8 cellular contexts compared by ENCODE assay signal in the genomic region with DNA sequence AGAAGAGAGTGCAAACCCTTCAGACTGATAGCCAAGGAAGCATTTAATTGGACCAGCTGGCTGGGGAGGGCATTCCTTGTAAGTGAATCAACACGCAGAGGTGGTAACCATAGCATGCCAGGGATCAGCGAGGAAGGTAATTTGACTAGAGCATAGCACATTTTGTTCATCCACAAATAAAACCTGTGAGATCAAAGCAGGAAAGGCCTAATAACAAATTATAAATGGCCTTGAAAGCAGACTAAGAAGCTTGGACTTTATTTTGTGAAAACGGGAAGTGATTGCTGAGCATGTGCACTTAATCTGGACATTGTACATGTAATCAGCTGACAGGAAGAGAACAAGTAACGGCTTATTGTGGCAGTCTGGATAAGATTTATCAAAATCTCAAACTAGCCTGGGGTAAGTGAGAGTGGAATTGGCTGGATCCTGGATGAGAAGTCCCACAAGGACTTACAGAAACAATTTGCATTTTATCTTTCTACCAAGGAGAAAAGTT. TPM values are rescaled to one million over a fixed set of nuclear protein-coding genes. Genes with fewer than 3 reads are reported as not detected.
DNase-seq lines count a peak whose midpoint lies in the region; ATAC-seq and TF ChIP-seq lines count a peak whose summit lies in the region.

No MANE protein-coding gene starts in this region.

- POLR2A ChIA-PET in GM10248 (lab: Yijun Ruan, JAX): interaction anchor here (0.7 kb wide), 1 partner anchor 12 kb away, joined by 3 read pairs; the partner anchor contains the start of gene CD55

- H3K4me1 ChIP-seq in aorta (ENCODE audit: control insufficient read depth in 1 of 2, insufficient read depth in 2 of 2, low read length in 2 of 2): no peaks in the 10 kb centered on the region

- no peak overlapping the region for H3K27ac ChIP-seq in aorta (ENCODE audit: low read depth in 1 of 2, low read length in 2 of 2)

- DNase-seq in GM10248 (ENCODE audit: extremely low spot score): peak; percentile 21
- peak; percentile 72 for DNase-seq in NCI-H82 treated with DMSO at 0.1 percent for 48 hours (lab: John Stamatoyannopoulos, UW; ENCODE audit: unreplicated experiment)
- DNase-seq in cardiac fibroblast (ENCODE audit: low read depth in 2 of 2): peak; percentile 82 to 85
- peak; percentile 55 to 87 for DNase-seq in lung microvascular endothelial cell (ENCODE audit: low read depth in 2 of 2)
- DNase-seq in aorta: no peak
- DNase-seq in GDM1 (lab: John Stamatoyannopoulos, UW): no peak
- DNase-seq in NCI-H2227 (lab: John Stamatoyannopoulos, UW; ENCODE audit: unreplicated experiment): no peak

- no peaks in the 10 kb centered on the region for H3K27me3 ChIP-seq in aorta (ENCODE audit: control insufficient read depth in 1 of 2, insufficient read depth in 2 of 2, low read length in 1 of 2)

- CTCF ChIA-PET in GM10248 (lab: Yijun Ruan, JAX): interaction anchor here (0.9 to 1.6 kb wide), 2 partner anchors 11 to 182 kb away, joined by 3 read pairs; partner anchors contain the start of gene CD55

- ATAC-seq in aorta (ENCODE audit: low FRiP score) (no peak), HG02798 (IDR thresholded peaks at IDR 0.05; ENCODE audit: poor library complexity, unreplicated experiment) (no peak)

- no peak for TF ChIP-seq CTCF in GM10248 (IDR thresholded peaks at IDR 0.05; ENCODE audit: control extremely low read depth, extremely low read depth, low read depth, missing control alignments)
- TF ChIP-seq CTCF in cardiac fibroblast (IDR thresholded peaks at IDR 0.05; ENCODE audit: low read depth, low read length): no peak

- intact Hi-C loops in aorta (cut with DNase I): no loop called here

- H3K9me3 ChIP-seq in aorta (ENCODE audit: control insufficient read depth, low read length): no peaks in the 10 kb centered on the region

- 42 to 61% methylated on average over 4 of the region's 4 CpGs for WGBS in aorta, 2 donors

- H3K4me3 ChIP-seq in cardiac fibroblast (replicated peaks in 1 of 2; ENCODE audit: low read depth in 2 of 2, low read length in 2 of 2) (no peak overlapping the region), aorta (ENCODE audit: low read length in 2 of 2) (no peak overlapping the region)

- no peaks in the 10 kb centered on the region for H3K36me3 ChIP-seq in aorta (ENCODE audit: control insufficient read depth in 1 of 2, insufficient read depth in 2 of 2, low read length in 1 of 2)

RNA-seq across cellular contexts. Expression of gene CD55, which starts 11.7 kb away (rescaled TPM):
- 62.5 and 105 TPM in 2 replicates for total RNA-seq in lung microvascular endothelial cell
- total RNA-seq in aorta: 10 to 100 TPM; 84.8 to 86.7 TPM
- 10 to 100 TPM; 20.2 to 29.6 TPM for polyA plus RNA-seq in aorta

Comparison
In these comparisons a context has a peak if more than half of its experiments do, and no peak if none do; other contexts are left out.
1. DNase-seq: peak in GM10248 (single experiment), NCI-H82 treated with DMSO at 0.1 percent for 48 hours (single experiment), cardiac fibroblast (2 of 2) and lung microvascular endothelial cell (2 of 2); none in aorta (0 of 2), GDM1 (single experiment) and NCI-H2227 (single experiment).